ENCODE assay signal across 1 cellular context in the genomic region with DNA sequence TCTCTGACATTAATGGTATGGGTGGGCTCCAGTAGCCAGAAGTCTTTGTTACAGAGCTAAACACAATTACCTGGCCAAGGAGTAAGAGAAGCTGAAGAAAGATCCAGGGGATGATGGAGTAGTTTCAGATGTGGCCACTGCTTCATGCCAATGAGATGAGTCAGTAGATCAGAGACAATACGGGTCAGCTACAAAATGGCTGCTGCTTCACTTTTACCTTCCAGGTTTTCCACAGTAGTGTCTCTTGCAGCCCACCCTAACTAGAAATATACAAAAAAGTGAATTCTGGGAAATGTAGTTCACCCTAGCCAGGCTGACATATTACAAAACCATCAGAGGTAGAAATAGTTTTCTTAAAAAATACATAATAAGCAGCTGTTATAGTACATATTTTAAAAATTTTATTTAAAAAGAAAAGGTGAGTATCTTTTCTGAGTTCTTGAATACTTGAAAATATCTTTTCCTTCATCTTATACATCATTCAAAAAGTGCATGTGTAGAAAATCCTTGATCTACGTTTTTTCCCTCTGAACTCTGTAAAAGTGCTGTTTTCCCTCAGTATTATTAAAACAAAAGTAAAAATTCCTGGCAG.
TF ChIP-seq lines count a peak whose summit lies in the region.

No MANE protein-coding gene starts in this region.

TF ChIP-seq in IMR-90, 13 proteins besides CTCF, POLR2A, EP300 and RAD21:
- TF ChIP-seq RFX5 (IDR thresholded peaks at IDR 0.05; ENCODE audit: low read depth, low read length), result no peak
TF ChIP-seq in IMR-90: peak in this region for 0.
